In genomic region chr20:25052255-25053206, GRCh38 we compare ENCODE assay signal across 12 cellular contexts. TPM values are rescaled to one million over a fixed set of nuclear protein-coding genes. Genes with fewer than 3 reads are reported as not detected.
DNase-seq lines count a peak whose midpoint lies in the region; ATAC-seq and TF ChIP-seq lines count a peak whose summit lies in the region.
"Had no signal": no experiment of that assay in that cellular context is flagged by ENCODE, and none has a peak within 500 bp of the region (broad histone marks: within the 10 kb centered on the region; RNA-seq: fewer than 3 reads in every experiment).

No MANE protein-coding gene starts in this region.

- H3K27me3 ChIP-seq in Peyer's patch (no peaks in the 10 kb centered on the region), gastroesophageal sphincter (no peaks in the 10 kb centered on the region)

- TF ChIP-seq CTCF in Peyer's patch (IDR thresholded peaks at IDR 0.05) (no peak), gastroesophageal sphincter (IDR thresholded peaks at IDR 0.05) (no peak)

- 46 to 62% methylated on average over 9 to 16 of the region's 16 CpGs for WGBS in gastroesophageal sphincter (ENCODE audit: low coverage in 1 of 2), 2 donors

- no peak overlapping the region for H3K4me3 ChIP-seq in Peyer's patch
- H3K4me3 ChIP-seq in gastroesophageal sphincter, result peak overlapping the region in 1 of 2 donors; percentile 16

- H3K27ac ChIP-seq in Peyer's patch (peak overlapping the region; percentile 49 to 96 (median 62)), gastroesophageal sphincter (peak overlapping the region; percentile 75 to 97 (median 96))

- H3K9me3 ChIP-seq in Peyer's patch, result no peaks in the 10 kb centered on the region
- H3K9me3 ChIP-seq in gastroesophageal sphincter, result no peaks in the 10 kb centered on the region

- TF ChIP-seq POLR2A in Peyer's patch (IDR thresholded peaks at IDR 0.05) (no peak), gastroesophageal sphincter (IDR thresholded peaks at IDR 0.05) (no peak)

- peak; percentile 62 for ATAC-seq in gastroesophageal sphincter
- ATAC-seq: activated T-cell treated with anti-CD3 and anti-CD28 coated beads, Interleukin-2, amount 50 U/mL, for 72 hours had no signal

- H3K4me1 ChIP-seq in Peyer's patch (peaks cover 9 to 86% (median 22%) of the 10 kb centered on the region in 4 donors), gastroesophageal sphincter (peaks cover 19 to 96% (median 82%) of the 10 kb centered on the region in 3 donors)

- no peak for TF ChIP-seq EP300 in gastroesophageal sphincter (IDR thresholded peaks at IDR 0.05)

- peaks cover 0 to 11% (median 0%) of the 10 kb centered on the region in 3 donors for H3K36me3 ChIP-seq in Peyer's patch
- peaks cover 0 to 6% of the 10 kb centered on the region in 2 donors for H3K36me3 ChIP-seq in gastroesophageal sphincter

- peak; percentile 51 for DNase-seq in GM04503 (ENCODE audit: low read depth)
- peak; percentile 11 to 47 (median 22) for DNase-seq in Peyer's patch
- peak; percentile 70 for DNase-seq in renal cortical epithelial cell (ENCODE audit: low read depth)
- no peak for DNase-seq in central memory CD4-positive, alpha-beta T cell
- DNase-seq in NCI-H2107 treated with DMSO at 0.1 percent for 48 hours (lab: John Stamatoyannopoulos, UW; ENCODE audit: unreplicated experiment), result no peak
- DNase-seq in NCI-H1694 treated with DMSO at 0.1 percent for 48 hours (lab: John Stamatoyannopoulos, UW), result no peak
- DNase-seq in activated T-cell treated with anti-CD3 and anti-CD28 coated beads, Interleukin-2, amount 50 U/mL, for 1 hour, result no peak
- DNase-seq: activated T-cell treated with anti-CD3 and anti-CD28 coated beads, Interleukin-2, amount 50 U/mL, for 72 hours; DND-41 had no signal

RNA-seq across cellular contexts. Expression of gene ACSS1, which starts 5.4 kb away (rescaled TPM):
- total RNA-seq in Peyer's patch (100 to 1,000 TPM in 3 of 4 donors, 10 to 100 TPM in 1; 49.5 to 160 (median 134) TPM), gastroesophageal sphincter (100 to 1,000 TPM in 1 of 4 donors, 10 to 100 TPM in 3; 44.7 to 105 (median 61.6) TPM), renal cortical epithelial cell (1.2 and 11.8 TPM in 2 replicates)

RNA-seq across cellular contexts. Expression of gene VSX1, which starts 29.4 kb away (rescaled TPM):
- not detected for total RNA-seq in Peyer's patch
- total RNA-seq in gastroesophageal sphincter, result not detected
- total RNA-seq in renal cortical epithelial cell, result not detected in 2 replicates
- total RNA-seq: glomerular endothelial cell, pulmonary artery endothelial cell had no signal

RNA-seq across cellular contexts. Expression of gene APMAP, which starts 60.0 kb away (rescaled TPM):
- total RNA-seq in Peyer's patch (10 to 100 TPM; 19.0 to 40.9 (median 31.6) TPM), gastroesophageal sphincter (10 to 100 TPM; 24.3 to 46.8 (median 35.9) TPM), renal cortical epithelial cell (99.2 and 104 TPM in 2 replicates)

Comparison
In these comparisons a context has a peak if more than half of its experiments do, and no peak if none do; other contexts are left out.
1. DNase-seq: peak in GM04503 (single experiment), Peyer's patch (3 of 3) and renal cortical epithelial cell (single experiment); none in central memory CD4-positive, alpha-beta T cell (single experiment), NCI-H2107 treated with DMSO at 0.1 percent for 48 hours (single experiment), NCI-H1694 treated with DMSO at 0.1 percent for 48 hours (single experiment) and activated T-cell treated with anti-CD3 and anti-CD28 coated beads, Interleukin-2, amount 50 U/mL, for 1 hour (single experiment).